In the genomic region with DNA sequence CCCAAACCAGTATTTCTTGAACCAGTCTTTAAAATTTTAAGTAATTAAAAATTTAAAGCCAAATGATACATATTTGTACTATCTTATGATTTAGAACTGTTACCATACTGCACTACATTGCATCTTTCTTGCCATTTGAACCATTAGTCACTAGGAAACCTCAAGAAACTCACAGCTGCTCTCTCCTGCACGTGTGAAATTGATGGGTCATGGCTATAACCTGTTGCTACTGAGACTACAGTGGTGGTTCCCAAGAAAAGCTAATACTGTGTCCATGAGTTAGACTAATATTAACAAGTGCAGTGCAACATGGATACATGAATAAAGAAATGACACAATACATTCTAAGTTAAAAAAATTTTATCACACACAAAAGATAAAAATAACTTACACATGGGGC, we compare ENCODE assay signal across 1 cellular context.
TF ChIP-seq lines count a peak whose summit lies in the region.

No MANE protein-coding gene starts in this region.

TF ChIP-seq in IMR-90, 13 proteins besides CTCF, POLR2A, EP300 and RAD21:
- TF ChIP-seq BHLHE40 (IDR thresholded peaks at IDR 0.05; ENCODE audit: low read depth, low read length), result peak; percentile 58; the same call in 1 of the 2 replicates
- TF ChIP-seq, protein P1, sequence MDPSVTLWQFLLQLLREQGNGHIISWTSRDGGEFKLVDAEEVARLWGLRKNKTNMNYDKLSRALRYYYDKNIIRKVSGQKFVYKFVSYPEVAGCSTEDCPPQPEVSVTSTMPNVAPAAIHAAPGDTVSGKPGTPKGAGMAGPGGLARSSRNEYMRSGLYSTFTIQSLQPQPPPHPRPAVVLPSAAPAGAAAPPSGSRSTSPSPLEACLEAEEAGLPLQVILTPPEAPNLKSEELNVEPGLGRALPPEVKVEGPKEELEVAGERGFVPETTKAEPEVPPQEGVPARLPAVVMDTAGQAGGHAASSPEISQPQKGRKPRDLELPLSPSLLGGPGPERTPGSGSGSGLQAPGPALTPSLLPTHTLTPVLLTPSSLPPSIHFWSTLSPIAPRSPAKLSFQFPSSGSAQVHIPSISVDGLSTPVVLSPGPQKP (IDR thresholded peaks at IDR 0.05; ENCODE audit: borderline replicate concordance, low read depth, low read length), result no peak
